ENCODE assay signal across 29 cellular contexts in genomic region chr13:35743165-35743564, GRCh38.
"Had no signal": no experiment of that assay in that cellular context is flagged by ENCODE, and none has a peak within 500 bp of the region (broad histone marks: within the 10 kb centered on the region; RNA-seq: fewer than 3 reads in every experiment).

No MANE protein-coding gene starts in this region.

- H3K9me3 Mint-ChIP-seq: neural crest cell had no signal

- H3K4me2 ChIP-seq: hepatocyte had no signal

- H3K79me2 ChIP-seq: hepatocyte had no signal

- H3K27ac ChIP-seq: hepatocyte, left ventricle myocardium inferior, pancreas, prostate gland, skin epidermis, stomach, testis, thyroid gland, upper lobe of right lung had no signal

- ATAC-seq: mucosa of descending colon; naive thymus-derived CD8-positive, alpha-beta T cell; pancreas; right cardiac atrium; sciatic nerve; stimulated activated naive B cell treated with anti-CD40 and anti-IgM and Interleukin-4, amounts not matched to agents 10 μg/mL and 1 μg/mL and 100 μg/mL, for 72 hours; stimulated activated naive CD8-positive, alpha-beta T cell treated with anti-CD3 and anti-CD28 coated beads, Interleukin-15, Interleukin-2, amounts not matched to agents 100 U/mL and 50 U/mL, for 24 hours; upper lobe of right lung had no signal

- H3K4me3 ChIP-seq: hepatocyte, left ventricle myocardium inferior, lung, mucosa of descending colon, pancreas, prostate gland, skin epidermis, stomach, testis, thyroid gland, upper lobe of right lung had no signal

- H3K4me1 ChIP-seq: pancreas, prostate gland, testis, thyroid gland, upper lobe of right lung had no signal

- H3K36me3 ChIP-seq: left ventricle myocardium inferior, pancreas, prostate gland, stomach, thyroid gland, upper lobe of right lung had no signal

- H3K4me3 Mint-ChIP-seq: memory B cell; naive thymus-derived CD8-positive, alpha-beta T cell; nephron; neural crest cell; stimulated activated naive B cell treated with anti-CD40 and anti-IgM and Interleukin-4, amounts not matched to agents 10 μg/mL and 1 μg/mL and 100 μg/mL, for 72 hours had no signal

- H3K27ac Mint-ChIP-seq: memory B cell; nephron; stimulated activated naive B cell treated with anti-CD40 and anti-IgM and Interleukin-4, amounts not matched to agents 10 μg/mL and 1 μg/mL and 100 μg/mL, for 72 hours had no signal

- H3K27me3 ChIP-seq: hepatocyte, pancreas, stomach, testis, thyroid gland, upper lobe of right lung had no signal

- H3K9me3 ChIP-seq: left ventricle myocardium inferior, mucosa of descending colon, pancreas, prostate gland, stomach, testis, thyroid gland, upper lobe of right lung had no signal

- H3K27me3 Mint-ChIP-seq: stimulated activated naive B cell treated with anti-CD40 and anti-IgM and Interleukin-4, amounts not matched to agents 10 μg/mL and 1 μg/mL and 100 μg/mL, for 72 hours had no signal

- H2AFZ ChIP-seq: hepatocyte had no signal

- H3K4me1 Mint-ChIP-seq: memory B cell; naive thymus-derived CD8-positive, alpha-beta T cell; neural crest cell; stimulated activated naive B cell treated with anti-CD40 and anti-IgM and Interleukin-4, amounts not matched to agents 10 μg/mL and 1 μg/mL and 100 μg/mL, for 72 hours had no signal

- DNase-seq: islet precursor cell; left ventricle myocardium inferior; midbrain; mucosa of descending colon; naive thymus-derived CD8-positive, alpha-beta T cell; nucleus accumbens; pancreas; posterior cingulate gyrus; retina; right cardiac atrium; stimulated activated CD4-positive, alpha-beta T cell treated with anti-CD3 and anti-CD28 coated beads, Interleukin-12 subunit alpha, Interleukin-12 subunit beta, amount 100 ng/mL, for 4 hours; stimulated activated CD4-positive, alpha-beta T cell treated with anti-CD3 and anti-CD28 coated beads, Interleukin-15, amount 100 ng/mL, for 24 hours; stimulated activated CD4-positive, alpha-beta T cell treated with anti-CD3 and anti-CD28 coated beads, Interleukin-2, amount 100 ng/mL, for 24 hours; stimulated activated CD4-positive, alpha-beta T cell treated with anti-CD3 and anti-CD28 coated beads, Interleukin-4, amount 100 ng/mL, for 1 hour; stimulated activated naive B cell treated with anti-CD40 and anti-IgM and Interleukin-4, amounts not matched to agents 10 μg/mL and 1 μg/mL and 100 μg/mL, for 72 hours; stimulated activated naive CD8-positive, alpha-beta T cell treated with anti-CD3 and anti-CD28 coated beads, Interleukin-15, Interleukin-2, amounts not matched to agents 100 U/mL and 50 U/mL, for 24 hours; stomach; testis; thyroid gland; upper lobe of right lung had no signal

- FAIRE-seq: pancreas, urothelium cell line had no signal

- H3K36me3 Mint-ChIP-seq: memory B cell; stimulated activated naive B cell treated with anti-CD40 and anti-IgM and Interleukin-4, amounts not matched to agents 10 μg/mL and 1 μg/mL and 100 μg/mL, for 72 hours had no signal
